Comparison of ENCODE assay signal across 8 cellular contexts in the genomic region with DNA sequence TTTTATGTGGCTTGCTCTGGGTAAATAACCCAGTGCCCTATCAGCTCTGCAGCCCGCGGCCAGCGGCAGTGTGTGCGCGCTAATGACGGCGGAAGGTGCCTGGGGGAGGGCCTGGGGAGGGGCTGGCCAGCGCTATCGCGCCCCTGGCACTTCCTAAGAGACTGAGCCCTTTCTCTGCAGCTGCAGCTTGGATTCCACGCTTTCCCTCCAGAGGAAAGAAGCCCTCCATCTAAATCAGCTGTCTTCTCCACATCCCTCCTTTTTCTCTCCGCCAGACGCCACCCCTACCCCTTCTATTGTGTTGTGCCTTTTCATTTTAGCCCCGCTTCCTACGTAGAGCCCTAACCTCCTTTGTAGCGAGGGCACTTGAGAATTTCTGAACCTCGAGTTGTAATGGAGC. TPM values are rescaled to one million over a fixed set of nuclear protein-coding genes. Genes with fewer than 3 reads are reported as not detected.
DNase-seq lines count a peak whose midpoint lies in the region; ATAC-seq and TF ChIP-seq lines count a peak whose summit lies in the region.

No MANE protein-coding gene starts in this region.

- H4K20me1 ChIP-seq in KMS-11 (ENCODE audit: insufficient read depth), result no peaks in the 10 kb centered on the region

- H3K27me3 ChIP-seq in KMS-11 (ENCODE audit: insufficient read depth, low read depth) (no peaks in the 10 kb centered on the region), iPS DF 6.9 (ENCODE audit: control insufficient read depth, insufficient read depth, low read length) (no peaks in the 10 kb centered on the region), stomach (peaks cover 0 to 51% (median 17%) of the 10 kb centered on the region in 3 donors)

- no CpG with 5 or more reads among the region's 17 CpGs for WGBS in iPS DF 6.9 (ENCODE audit: insufficient coverage, insufficient read length)
- whole genome bisulfite sequencing in stomach, 5 donors, result 1 to 3% (median 2%) methylated on average over 17 of the region's 17 CpGs

- no peaks in the 10 kb centered on the region for H3K36me3 ChIP-seq in KMS-11 (ENCODE audit: insufficient read depth)
- H3K36me3 ChIP-seq in iPS DF 6.9 (ENCODE audit: control insufficient read depth, insufficient read depth, low read length), result no peaks in the 10 kb centered on the region
- no peaks in the 10 kb centered on the region for H3K36me3 ChIP-seq in stomach

- H3K9me3 ChIP-seq in iPS DF 6.9 (ENCODE audit: control insufficient read depth, insufficient read depth, low read length) (no peaks in the 10 kb centered on the region), stomach (peaks cover 0 to 3% (median 0%) of the 10 kb centered on the region in 4 donors)

- POLR2A ChIA-PET in AG04449 (lab: Yijun Ruan, JAX), result no interaction called here

- TF ChIP-seq CTCF in AG04449 (IDR thresholded peaks at IDR 0.05; ENCODE audit: insufficient read depth, low read length, missing control alignments), result no peak
- no peak for TF ChIP-seq CTCF in KMS-11 (conservative IDR thresholded peaks at IDR 0.05; ENCODE audit: low read depth, low read length)
- no peak for TF ChIP-seq CTCF in VCaP (conservative IDR thresholded peaks at IDR 0.05)
- no peak for TF ChIP-seq CTCF in stomach (IDR thresholded peaks at IDR 0.05)
- TF ChIP-seq CTCF in GM20000 (IDR thresholded peaks at IDR 0.05; ENCODE audit: extremely low read depth, missing control alignments), result no peak

- H3K4me3 ChIP-seq in AG04449 (ENCODE audit: low read depth, low read length) (peak overlapping the region; percentile 60), KMS-11 (IDR thresholded peaks at IDR 0.05; ENCODE audit: insufficient read depth, low read depth, low read length) (no peak overlapping the region), iPS DF 6.9 (ENCODE audit: low read length) (peak overlapping the region; percentile 83), stomach (peak overlapping the region; percentile 46 to 69 (median 58))

- CTCF ChIA-PET in AG04449 (lab: Yijun Ruan, JAX), result no interaction called here

- no peak overlapping the region; the same call in 1 of the 2 replicates for H3K9ac ChIP-seq in KMS-11

- ATAC-seq in GM18907 (IDR thresholded peaks at IDR 0.05; ENCODE audit: unreplicated experiment), result no peak

- no peaks in the 10 kb centered on the region for H3K79me2 ChIP-seq in KMS-11 (ENCODE audit: insufficient read depth, low read depth)

- no peak for TF ChIP-seq POLR2A in stomach (IDR thresholded peaks at IDR 0.05)

- TF ChIP-seq EP300 in stomach (IDR thresholded peaks at IDR 0.05), result no peak

- DNase-seq in AG04449 (ENCODE audit: low read depth, low spot score) (no peak), iPS DF 6.9 (ENCODE audit: low read depth, low spot score) (no peak), stomach (no peak), GM20000 (ENCODE audit: low spot score) (no peak), COLO829 (ENCODE audit: low spot score) (no peak)

- H3K27ac ChIP-seq in KMS-11 (no peak overlapping the region), VCaP (peak overlapping the region; percentile 78), iPS DF 6.9 (ENCODE audit: low read length) (no peak overlapping the region), stomach (peak overlapping the region in 3 of 5 donors; percentile 21 to 41 (median 32))

- peaks cover 3% of the 10 kb centered on the region for H3K4me1 ChIP-seq in KMS-11 (ENCODE audit: low read depth, poor library complexity, severe bottlenecking)
- H3K4me1 ChIP-seq in iPS DF 6.9 (ENCODE audit: control insufficient read depth, insufficient read depth, low read length), result no peaks in the 10 kb centered on the region
- H3K4me1 ChIP-seq in stomach, result peaks cover 4 to 21% (median 18%) of the 10 kb centered on the region in 4 donors

- intact Hi-C loops in stomach (cut with DNase I; ENCODE audit: low total_unique reads), result no loop called here

- peak overlapping the region; percentile 95 for H2AFZ ChIP-seq in KMS-11 (ENCODE audit: low read depth)

- H3K4me2 ChIP-seq in KMS-11, result peak overlapping the region; percentile 71

RNA-seq across cellular contexts. Expression of gene RAB3C, which starts 0.9 kb away (rescaled TPM):
- 1 to 10 TPM in 2 of 5 donors, not detected in 3; 2.2 to 7.9 TPM for total RNA-seq in stomach
- 1 to 10 TPM in 2 of 3 donors, under 1 TPM in 1; 0.31 to 3.2 (median 1.1) TPM for polyA plus RNA-seq in stomach

Comparison
In these comparisons a context has a peak if more than half of its experiments do, and no peak if none do; other contexts are left out.
1. H3K27ac ChIP-seq: peak in VCaP (single experiment) and stomach (3 of 5); none in KMS-11 (single experiment) and iPS DF 6.9 (single experiment).